Comparison of ENCODE assay signal across 2 cellular contexts in genomic region chr16:88855736-88856121, GRCh38.
TF ChIP-seq lines count a peak whose summit lies in the region.

No MANE protein-coding gene starts in this region.

TF ChIP-seq in GM23338, 12 proteins besides CTCF, POLR2A, EP300 and RAD21 (continued from another document):
- TF ChIP-seq REST (IDR thresholded peaks at IDR 0.05; ENCODE audit: unreplicated experiment) = no peak
- no peak for TF ChIP-seq POLR2AphosphoS5 (IDR thresholded peaks at IDR 0.05; ENCODE audit: low read depth)
- TF ChIP-seq EZH2phosphoT487 (IDR thresholded peaks at IDR 0.05; ENCODE audit: unreplicated experiment) = no peak
- TF ChIP-seq CREB1 (CRISPR knock-in tag; IDR thresholded peaks at IDR 0.05; ENCODE audit: low read depth) = no peak
- TF ChIP-seq ZNF331 (CRISPR knock-in tag; IDR thresholded peaks at IDR 0.05; ENCODE audit: low read depth) = no peak
- no peak for TF ChIP-seq ETS1 (IDR thresholded peaks at IDR 0.05)
- no peak for TF ChIP-seq ZNF114 (CRISPR knock-in tag; IDR thresholded peaks at IDR 0.05)
- TF ChIP-seq ZNF462 (CRISPR knock-in tag; IDR thresholded peaks at IDR 0.05) = no peak
- no peak for TF ChIP-seq EZH2 (IDR thresholded peaks at IDR 0.05; ENCODE audit: low read depth, unreplicated experiment)

TF ChIP-seq in WTC11, 78 proteins besides CTCF, POLR2A, EP300 and RAD21 (continued from another document):
- TF ChIP-seq IRF1 (CRISPR knock-in tag; IDR thresholded peaks at IDR 0.05) = no peak
- TF ChIP-seq SP1 (CRISPR knock-in tag; conservative IDR thresholded peaks at IDR 0.05) = no peak
- TF ChIP-seq NR1H2 (CRISPR knock-in tag; IDR thresholded peaks at IDR 0.05) = no peak
- no peak for TF ChIP-seq SMAD4 (CRISPR knock-in tag; IDR thresholded peaks at IDR 0.05)
- no peak for TF ChIP-seq TEAD1 (CRISPR knock-in tag; IDR thresholded peaks at IDR 0.05)
- TF ChIP-seq OVOL2 (CRISPR knock-in tag; IDR thresholded peaks at IDR 0.05; ENCODE audit: borderline replicate concordance) = no peak
- no peak for TF ChIP-seq ZNF423 (CRISPR knock-in tag; IDR thresholded peaks at IDR 0.05)
- TF ChIP-seq ZNF317 (CRISPR knock-in tag; IDR thresholded peaks at IDR 0.05; ENCODE audit: borderline replicate concordance, low read depth) = no peak
